ENCODE assay signal across 17 cellular contexts in genomic region chr6:6861346-6861745, GRCh38.
DNase-seq lines count a peak whose midpoint lies in the region; ATAC-seq, FAIRE-seq and TF ChIP-seq lines count a peak whose summit lies in the region.
"Had no signal": no experiment of that assay in that cellular context is flagged by ENCODE, and none has a peak within 500 bp of the region (broad histone marks: within the 10 kb centered on the region; RNA-seq: fewer than 3 reads in every experiment).

No MANE protein-coding gene starts in this region.

- POLR2A ChIA-PET in K562 (lab: Yijun Ruan, JAX): interaction anchor here (0.6 to 2.8 kb wide), 5 partner anchors 10 to 35 kb away, joined by 3 to 9 read pairs (median 4); no protein-coding TSS in a partner anchor

- DNase-seq in NCI-H526 (lab: John Stamatoyannopoulos, UW) (peak; percentile 50 to 58), K562 (ENCODE audit: extremely low read depth in 1 of 4, low spot score in 3 of 4) (no peak), left colon (no peak), NCI-H1105 treated with DMSO at 0.1 percent for 48 hours (lab: John Stamatoyannopoulos, UW) (no peak), upper lobe of right lung (no peak), HPDE6-E6E7 (ENCODE audit: extremely low spot score) (no peak)
- no peak for DNase-seq in natural killer cell treated with Interleukin-12 subunit alpha and Interleukin-12 subunit beta and Interleukin-15 and Interleukin-18, amount 100 ng/mL, for 72 hours (ENCODE audit: low spot score)
- DNase-seq: C1 segment of cervical spinal cord; Calu3; CD4-positive, alpha-beta T cell; DMS 273 treated with DMSO at 0.1 percent for 48 hours; H7 had no signal

- H2AFZ ChIP-seq in K562 (ENCODE audit: low read depth, low read length): peak overlapping the region; percentile 51

- no peak for TF ChIP-seq EP300 in K562 (IDR thresholded peaks at IDR 0.05; ENCODE audit: low read length)

- CTCF ChIA-PET in K562 (lab: Yijun Ruan, JAX; ENCODE audit: low intra/inter-chr PET ratio): no interaction called here

- H3K27me3 Mint-ChIP-seq in natural killer cell treated with Interleukin-12 subunit alpha and Interleukin-12 subunit beta and Interleukin-15 and Interleukin-18, amount 100 ng/mL, for 72 hours: peaks cover 11 to 28% of the 10 kb centered on the region in 2 donors
- H3K27me3 Mint-ChIP-seq: CD4-positive, alpha-beta T cell had no signal

- H3K36me3 ChIP-seq in K562 (ENCODE audit: control insufficient read depth, insufficient read depth, low read length): no peaks in the 10 kb centered on the region
- no peaks in the 10 kb centered on the region for H3K36me3 ChIP-seq in mucosa of rectum (ENCODE audit: control insufficient read depth in 2 of 2, insufficient read depth in 2 of 2, low read length in 2 of 2)
- H3K36me3 ChIP-seq in upper lobe of right lung: no peaks in the 10 kb centered on the region

- no peak for TF ChIP-seq POLR2A in K562 (conservative IDR thresholded peaks at IDR 0.05)

- no peak overlapping the region for H3K4me3 Mint-ChIP-seq in natural killer cell treated with Interleukin-12 subunit alpha and Interleukin-12 subunit beta and Interleukin-15 and Interleukin-18, amount 100 ng/mL, for 72 hours
- H3K4me3 Mint-ChIP-seq: B cell; CD4-positive, alpha-beta T cell; GM23338 had no signal

- peaks cover 30 to 52% of the 10 kb centered on the region in 2 experiments for H3K4me1 ChIP-seq in K562 (replicated peaks in 1 of 2; ENCODE audit: control insufficient read depth in 2 of 2, insufficient read depth in 2 of 2, low read length in 2 of 2)
- peaks cover 13 to 37% of the 10 kb centered on the region in 2 donors for H3K4me1 ChIP-seq in mucosa of rectum (ENCODE audit: control insufficient read depth in 2 of 2, insufficient read depth in 2 of 2, low read length in 2 of 2)
- H3K4me1 ChIP-seq in upper lobe of right lung: peaks cover 19% of the 10 kb centered on the region

- no peaks in the 10 kb centered on the region for H3K79me2 ChIP-seq in K562 (ENCODE audit: control insufficient read depth, insufficient read depth, low read length)

- H3K4me2 ChIP-seq in K562 (ENCODE audit: insufficient read depth, low read length): no peak overlapping the region
- H3K4me2 ChIP-seq: GM23338 had no signal

- in situ Hi-C loops in K562 (cut with MboI): no loop called here

- no peak for TF ChIP-seq CTCF in K562 (IDR thresholded peaks at IDR 0.05 in 2 of 3, conservative IDR thresholded peaks at IDR 0.05 in 1 of 3; ENCODE audit: insufficient read depth in 2 of 3, low read depth in 1 of 3, low read length in 3 of 3)
- TF ChIP-seq CTCF in upper lobe of right lung (IDR thresholded peaks at IDR 0.05): no peak

- H3K9me1 ChIP-seq in K562 (ENCODE audit: control insufficient read depth, insufficient read depth, low read length): no peaks in the 10 kb centered on the region

- no peaks in the 10 kb centered on the region for H3K9me3 Mint-ChIP-seq in natural killer cell treated with Interleukin-12 subunit alpha and Interleukin-12 subunit beta and Interleukin-15 and Interleukin-18, amount 100 ng/mL, for 72 hours
- H3K9me3 Mint-ChIP-seq: CD4-positive, alpha-beta T cell; GM23338 had no signal

- H3K9me3 ChIP-seq in K562 (replicated peaks; ENCODE audit: control insufficient read depth, insufficient read depth, low read depth, low read length) (no peaks in the 10 kb centered on the region), mucosa of rectum (ENCODE audit: control insufficient read depth in 2 of 2, low read length in 2 of 2) (no peaks in the 10 kb centered on the region), upper lobe of right lung (no peaks in the 10 kb centered on the region)

- intact Hi-C loops in K562 (cut with micrococcal nuclease) (no loop called here), left colon (cut with DNase I, micrococcal nuclease) (no loop called here), upper lobe of right lung (cut with DNase I) (no loop called here)

- no peaks in the 10 kb centered on the region for H4K20me1 ChIP-seq in K562 (replicated peaks; ENCODE audit: control insufficient read depth, insufficient read depth, low read length)

- BruUV-seq in K562 (replicated peaks; lab: Mats Ljungman, UMichigan): no TSS peak

- H3K27ac Mint-ChIP-seq in natural killer cell treated with Interleukin-12 subunit alpha and Interleukin-12 subunit beta and Interleukin-15 and Interleukin-18, amount 100 ng/mL, for 72 hours: no peak overlapping the region
- H3K27ac Mint-ChIP-seq: B cell; CD4-positive, alpha-beta T cell; GM23338 had no signal

- no peaks in the 10 kb centered on the region for H3K36me3 Mint-ChIP-seq in natural killer cell treated with Interleukin-12 subunit alpha and Interleukin-12 subunit beta and Interleukin-15 and Interleukin-18, amount 100 ng/mL, for 72 hours

- ATAC-seq in K562 (no peak; the same call in none of the 3 replicates), left colon (peak; percentile 59), upper lobe of right lung (no peak)
- ATAC-seq in natural killer cell treated with Interleukin-12 subunit alpha and Interleukin-12 subunit beta and Interleukin-15 and Interleukin-18, amount 100 ng/mL, for 72 hours: no peak
- ATAC-seq: GM12878, GM23338 had no signal

- H3K4me3 ChIP-seq in K562: no peak overlapping the region
- no peak overlapping the region for H3K4me3 ChIP-seq in mucosa of rectum (ENCODE audit: low read length in 2 of 2)
- H3K4me3 ChIP-seq in upper lobe of right lung: no peak overlapping the region
- H3K4me3 ChIP-seq: GM12878, GM23338 had no signal

- no peak for TF ChIP-seq RAD21 in K562 (CRISPR knock-in tag; conservative IDR thresholded peaks at IDR 0.05 in 1 of 2, IDR thresholded peaks at IDR 0.05 in 1 of 2)

- WGBS in K562 (ENCODE audit: insufficient coverage, low coverage, missing lambda C conversion rate): 16% methylated on average over 4 of the region's 4 CpGs

- H3K27ac ChIP-seq in K562 (ENCODE audit: extremely low read depth, low read depth, low read length) (no peak overlapping the region), mucosa of rectum (ENCODE audit: low read depth in 2 of 2, low read length in 2 of 2) (peak overlapping the region; percentile 61 to 62), upper lobe of right lung (no peak overlapping the region)

- H3K4me1 Mint-ChIP-seq in natural killer cell treated with Interleukin-12 subunit alpha and Interleukin-12 subunit beta and Interleukin-15 and Interleukin-18, amount 100 ng/mL, for 72 hours (ENCODE audit: low read depth in 2 of 2): peaks cover 4 to 5% of the 10 kb centered on the region in 2 donors

- H3K9ac ChIP-seq in K562 (ENCODE audit: insufficient read depth in 1 of 2, low read depth in 2 of 2, low read length in 2 of 2) (peak overlapping the region in 1 of 2 experiments; percentile 75; a peak in 1 of 4 replicates), mucosa of rectum (ENCODE audit: low read depth in 1 of 2, low read length in 2 of 2) (no peak overlapping the region)

- FAIRE-seq in K562 (lab: Jason Lieb, UNC): no peak
- FAIRE-seq: GM12878, GM18507 had no signal

- no peaks in the 10 kb centered on the region for H3K27me3 ChIP-seq in K562 (ENCODE audit: control insufficient read depth in 2 of 2, insufficient read depth in 2 of 2, low read length in 2 of 2)
- no peaks in the 10 kb centered on the region for H3K27me3 ChIP-seq in mucosa of rectum (ENCODE audit: control insufficient read depth in 2 of 2, insufficient read depth in 2 of 2, low read length in 2 of 2)
- H3K27me3 ChIP-seq in upper lobe of right lung: no peaks in the 10 kb centered on the region

TF ChIP-seq in K562, 482 proteins besides CTCF, POLR2A, EP300 and RAD21:
- TF ChIP-seq ZNF24 (IDR thresholded peaks at IDR 0.05) (peak; percentile 86), MTA2 (IDR thresholded peaks at IDR 0.05; ENCODE audit: low read depth) (no peak)

Comparison
In these comparisons a context has a peak if more than half of its experiments do, and no peak if none do; other contexts are left out.
1. DNase-seq: peak in NCI-H526 (2 of 2); none in K562 (0 of 4), left colon (0 of 2), NCI-H1105 treated with DMSO at 0.1 percent for 48 hours (single experiment), upper lobe of right lung (single experiment), HPDE6-E6E7 (single experiment) and natural killer cell treated with Interleukin-12 subunit alpha and Interleukin-12 subunit beta and Interleukin-15 and Interleukin-18, amount 100 ng/mL, for 72 hours (single experiment).
2. H3K27ac ChIP-seq: peak in mucosa of rectum (2 of 2); none in K562 (single experiment) and upper lobe of right lung (single experiment).